In genomic region chr15:44753345-44753744, GRCh38 we compare ENCODE assay signal across 2 cellular contexts.
TF ChIP-seq lines count a peak whose summit lies in the region.

No MANE protein-coding gene starts in this region.

TF ChIP-seq in HEK293, 187 proteins besides CTCF, POLR2A, EP300 and RAD21:
- TF ChIP-seq, protein P1, sequence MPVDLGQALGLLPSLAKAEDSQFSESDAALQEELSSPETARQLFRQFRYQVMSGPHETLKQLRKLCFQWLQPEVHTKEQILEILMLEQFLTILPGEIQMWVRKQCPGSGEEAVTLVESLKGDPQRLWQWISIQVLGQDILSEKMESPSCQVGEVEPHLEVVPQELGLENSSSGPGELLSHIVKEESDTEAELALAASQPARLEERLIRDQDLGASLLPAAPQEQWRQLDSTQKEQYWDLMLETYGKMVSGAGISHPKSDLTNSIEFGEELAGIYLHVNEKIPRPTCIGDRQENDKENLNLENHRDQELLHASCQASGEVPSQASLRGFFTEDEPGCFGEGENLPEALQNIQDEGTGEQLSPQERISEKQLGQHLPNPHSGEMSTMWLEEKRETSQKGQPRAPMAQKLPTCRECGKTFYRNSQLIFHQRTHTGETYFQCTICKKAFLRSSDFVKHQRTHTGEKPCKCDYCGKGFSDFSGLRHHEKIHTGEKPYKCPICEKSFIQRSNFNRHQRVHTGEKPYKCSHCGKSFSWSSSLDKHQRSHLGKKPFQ (tag by site-specific recombination; IDR thresholded peaks at IDR 0.05): no peak
- TF ChIP-seq, protein P2, sequence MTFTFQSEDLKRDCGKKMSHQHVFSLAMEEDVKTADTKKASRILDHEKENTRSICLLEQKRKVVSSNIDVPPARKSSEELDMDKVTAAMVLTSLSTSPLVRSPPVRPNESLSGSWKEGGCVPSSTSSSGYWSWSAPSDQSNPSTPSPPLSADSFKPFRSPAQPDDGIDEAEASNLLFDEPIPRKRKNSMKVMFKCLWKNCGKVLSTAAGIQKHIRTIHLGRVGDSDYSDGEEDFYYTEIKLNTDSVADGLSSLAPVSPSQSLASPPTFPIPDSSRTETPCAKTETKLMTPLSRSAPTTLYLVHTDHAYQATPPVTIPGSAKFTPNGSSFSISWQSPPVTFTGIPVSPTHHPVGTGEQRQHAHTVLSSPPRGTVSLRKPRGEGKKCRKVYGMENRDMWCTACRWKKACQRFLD (tag by site-specific recombination; IDR thresholded peaks at IDR 0.05): no peak
- TF ChIP-seq ZNF792 (tag by site-specific recombination; IDR thresholded peaks at IDR 0.05) (no peak), ZNF548 (tag by site-specific recombination; IDR thresholded peaks at IDR 0.05) (no peak), ZNF791 (tag by site-specific recombination; IDR thresholded peaks at IDR 0.05) (peak; percentile 94), ZNF610 (tag by site-specific recombination; IDR thresholded peaks at IDR 0.05; ENCODE audit: borderline replicate concordance) (no peak), ZNF555 (tag by site-specific recombination; conservative IDR thresholded peaks at IDR 0.05) (no peak), SETDB1 (IDR thresholded peaks at IDR 0.05; ENCODE audit: insufficient read length, low read length) (peak; percentile 46)

TF ChIP-seq in K562, 482 proteins besides CTCF, POLR2A, EP300 and RAD21:
- no peak for TF ChIP-seq HLTF (IDR thresholded peaks at IDR 0.05)
- no peak for TF ChIP-seq SMC3 (conservative IDR thresholded peaks at IDR 0.05; ENCODE audit: insufficient read depth, low read depth, low read length)
- TF ChIP-seq ILF3 (IDR thresholded peaks at IDR 0.05; ENCODE audit: borderline replicate concordance): no peak
- TF ChIP-seq CBX5 (IDR thresholded peaks at IDR 0.05; ENCODE audit: borderline replicate concordance, low read depth): 0 out of 2 replicates have a peak, but pooled peaks have one; percentile 42
- TF ChIP-seq E2F5 (CRISPR knock-in tag; IDR thresholded peaks at IDR 0.05): no peak
- TF ChIP-seq SNIP1 (IDR thresholded peaks at IDR 0.05; ENCODE audit: low read depth): no peak
- TF ChIP-seq ZZZ3 (IDR thresholded peaks at IDR 0.05): no peak
- TF ChIP-seq ZNF668 (CRISPR knock-in tag; IDR thresholded peaks at IDR 0.05): no peak
- TF ChIP-seq BRD4 (IDR thresholded peaks at IDR 0.05): no peak
- TF ChIP-seq HDAC6 (IDR thresholded peaks at IDR 0.05; ENCODE audit: low read depth, low read length): no peak
- TF ChIP-seq NFIX (CRISPR knock-in tag; IDR thresholded peaks at IDR 0.05; ENCODE audit: low read depth): no peak
- peak; percentile 79 for TF ChIP-seq TRIM28 (IDR thresholded peaks at IDR 0.05)
- TF ChIP-seq, protein P3, sequence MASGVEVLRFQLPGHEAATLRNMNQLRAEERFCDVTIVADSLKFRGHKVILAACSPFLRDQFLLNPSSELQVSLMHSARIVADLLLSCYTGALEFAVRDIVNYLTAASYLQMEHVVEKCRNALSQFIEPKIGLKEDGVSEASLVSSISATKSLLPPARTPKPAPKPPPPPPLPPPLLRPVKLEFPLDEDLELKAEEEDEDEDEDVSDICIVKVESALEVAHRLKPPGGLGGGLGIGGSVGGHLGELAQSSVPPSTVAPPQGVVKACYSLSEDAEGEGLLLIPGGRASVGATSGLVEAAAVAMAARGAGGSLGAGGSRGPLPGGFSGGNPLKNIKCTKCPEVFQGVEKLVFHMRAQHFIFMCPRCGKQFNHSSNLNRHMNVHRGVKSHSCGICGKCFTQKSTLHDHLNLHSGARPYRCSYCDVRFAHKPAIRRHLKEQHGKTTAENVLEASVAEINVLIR (CRISPR knock-in tag; IDR thresholded peaks at IDR 0.05): no peak
- no peak for TF ChIP-seq KAT7 (CRISPR knock-in tag; IDR thresholded peaks at IDR 0.05; ENCODE audit: borderline replicate concordance)
- TF ChIP-seq ZNF699 (CRISPR knock-in tag; IDR thresholded peaks at IDR 0.05; ENCODE audit: insufficient replicate concordance): no peak
TF ChIP-seq in K562: peak in this region for 2.
